ENCODE assay signal across 8 cellular contexts in genomic region chr20:45419188-45420091, GRCh38.
DNase-seq lines count a peak whose midpoint lies in the region; ATAC-seq and TF ChIP-seq lines count a peak whose summit lies in the region.

No MANE protein-coding gene starts in this region.

- TF ChIP-seq CTCF in WERI-Rb-1 (IDR thresholded peaks at IDR 0.05; ENCODE audit: low read depth, low read length): no peak

- H3K27me3 ChIP-seq in WERI-Rb-1 (ENCODE audit: insufficient read depth, low read depth, severe bottlenecking): no peaks in the 10 kb centered on the region

- peak; percentile 27 for DNase-seq in stimulated activated CD4-positive, alpha-beta T cell treated with anti-CD3 and anti-CD28 coated beads, Interleukin-1b, Interleukin-23, amount 100 ng/mL, for 48 hours
- no peak for DNase-seq in stimulated activated CD4-positive, alpha-beta T cell treated with anti-CD3 and anti-CD28 coated beads, Interleukin-12 subunit alpha, Interleukin-12 subunit beta, amount 100 ng/mL, for 4 hours
- DNase-seq in NCI-H510A treated with DMSO at 0.1 percent for 48 hours (lab: John Stamatoyannopoulos, UW) (peak; percentile 93), midbrain (lab: John Stamatoyannopoulos, UW) (peak; percentile 35), WERI-Rb-1 (no peak), LoVo (ENCODE audit: low spot score) (no peak)

- no peaks in the 10 kb centered on the region for H3K9me3 ChIP-seq in WERI-Rb-1 (ENCODE audit: severe bottlenecking)

- peak; percentile 72 for ATAC-seq in HG02885 (IDR thresholded peaks at IDR 0.05; ENCODE audit: poor library complexity, unreplicated experiment)

- peak overlapping the region; percentile 96 for H3K27ac ChIP-seq in cingulate gyrus (ENCODE audit: low read depth, low read length)
- H3K27ac ChIP-seq in WERI-Rb-1: no peak overlapping the region

- H3K4me3 ChIP-seq in WERI-Rb-1 (ENCODE audit: low read depth, low read length): no peak overlapping the region

- peaks cover 43% of the 10 kb centered on the region for H3K36me3 ChIP-seq in WERI-Rb-1

Comparison
In these comparisons a context has a peak if more than half of its experiments do, and no peak if none do; other contexts are left out.
1. DNase-seq: peak in stimulated activated CD4-positive, alpha-beta T cell treated with anti-CD3 and anti-CD28 coated beads, Interleukin-1b, Interleukin-23, amount 100 ng/mL, for 48 hours (single experiment), NCI-H510A treated with DMSO at 0.1 percent for 48 hours (single experiment) and midbrain (single experiment); none in stimulated activated CD4-positive, alpha-beta T cell treated with anti-CD3 and anti-CD28 coated beads, Interleukin-12 subunit alpha, Interleukin-12 subunit beta, amount 100 ng/mL, for 4 hours (single experiment), WERI-Rb-1 (single experiment) and LoVo (single experiment).